Comparison of ENCODE assay signal across 15 cellular contexts in the genomic region with DNA sequence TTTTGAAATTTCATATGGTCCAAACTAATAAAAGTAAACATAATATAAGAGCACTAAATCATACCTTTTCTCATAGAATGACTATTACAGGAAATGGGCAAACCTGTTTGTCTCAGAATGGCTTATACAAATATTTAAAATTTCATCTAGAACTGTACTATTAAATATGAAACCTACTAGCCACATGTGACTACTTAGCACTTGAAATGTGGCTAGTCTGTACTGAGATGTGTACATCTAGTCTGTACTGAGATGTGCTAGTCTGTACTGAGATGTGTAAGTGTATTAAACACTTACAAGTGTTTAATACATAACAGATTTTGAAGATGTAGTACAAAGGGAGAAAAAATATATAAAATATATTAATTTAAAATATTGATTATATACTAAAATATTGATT.
"Had no signal": no experiment of that assay in that cellular context is flagged by ENCODE, and none has a peak within 500 bp of the region (broad histone marks: within the 10 kb centered on the region; RNA-seq: fewer than 3 reads in every experiment).

No MANE protein-coding gene starts in this region.

- H3K4me3 ChIP-seq: dorsolateral prefrontal cortex, gastrocnemius medialis, heart left ventricle, lower lobe of right lung, skin epidermis, transverse colon had no signal

- ATAC-seq: activated T-cell treated with anti-CD3 and anti-CD28 coated beads, Interleukin-2, amount 50 U/mL, for 4 hours; gastrocnemius medialis; lower lobe of right lung; right cardiac atrium had no signal

- DNase-seq: activated CD4-positive, alpha-beta T cell treated with anti-CD3 and anti-CD28 coated beads, Interleukin-2, amount 50 U/mL, for 48 hours; activated gamma-delta T cell; activated T-cell treated with anti-CD3 and anti-CD28 coated beads, Interleukin-2, amount 50 U/mL, for 4 hours; dorsolateral prefrontal cortex; endodermal cell; gastrocnemius medialis; heart left ventricle; lower lobe of right lung; occipital lobe; right cardiac atrium; stimulated activated CD4-positive, alpha-beta T cell treated with anti-CD3 and anti-CD28 coated beads, Interleukin-15, amount 100 ng/mL, for 24 hours; stimulated activated CD4-positive, alpha-beta T cell treated with anti-CD3 and anti-CD28 coated beads, Interleukin-4, amount 100 ng/mL, for 1 hour; stimulated activated naive CD4-positive, alpha-beta T cell; transverse colon had no signal
